ENCODE assay signal across 1 cellular context in the genomic region with DNA sequence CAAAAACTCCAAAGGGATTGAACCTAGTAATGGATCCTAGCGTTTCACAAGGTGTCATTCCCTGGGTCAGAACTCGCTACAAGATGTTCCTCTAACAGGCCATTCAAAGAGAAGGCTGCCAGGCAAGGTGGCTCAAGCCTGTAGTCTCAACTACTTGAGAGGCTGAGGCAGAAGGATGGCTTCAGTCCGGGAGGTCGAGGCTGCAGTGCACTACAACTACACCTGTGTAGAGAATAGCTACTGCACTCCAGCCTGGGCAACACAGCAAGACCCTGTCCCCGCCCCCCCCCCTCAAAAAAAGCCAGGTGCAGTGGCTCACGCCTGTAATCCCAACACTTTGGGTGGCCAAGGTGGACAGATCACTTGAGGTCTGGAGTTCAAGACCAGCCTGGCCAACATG.
TF ChIP-seq lines count a peak whose summit lies in the region.

No MANE protein-coding gene starts in this region.

TF ChIP-seq in K562, 482 proteins besides CTCF, POLR2A, EP300 and RAD21:
- TF ChIP-seq ZNF274 (IDR thresholded peaks at IDR 0.05; ENCODE audit: borderline replicate concordance, low read depth, low read length), result no peak
- TF ChIP-seq, protein P1, sequence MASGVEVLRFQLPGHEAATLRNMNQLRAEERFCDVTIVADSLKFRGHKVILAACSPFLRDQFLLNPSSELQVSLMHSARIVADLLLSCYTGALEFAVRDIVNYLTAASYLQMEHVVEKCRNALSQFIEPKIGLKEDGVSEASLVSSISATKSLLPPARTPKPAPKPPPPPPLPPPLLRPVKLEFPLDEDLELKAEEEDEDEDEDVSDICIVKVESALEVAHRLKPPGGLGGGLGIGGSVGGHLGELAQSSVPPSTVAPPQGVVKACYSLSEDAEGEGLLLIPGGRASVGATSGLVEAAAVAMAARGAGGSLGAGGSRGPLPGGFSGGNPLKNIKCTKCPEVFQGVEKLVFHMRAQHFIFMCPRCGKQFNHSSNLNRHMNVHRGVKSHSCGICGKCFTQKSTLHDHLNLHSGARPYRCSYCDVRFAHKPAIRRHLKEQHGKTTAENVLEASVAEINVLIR (CRISPR knock-in tag; IDR thresholded peaks at IDR 0.05), result no peak
- TF ChIP-seq ZNF121 (CRISPR knock-in tag; conservative IDR thresholded peaks at IDR 0.05), result peak; percentile 45; the same call in 1 of the 2 replicates
TF ChIP-seq in K562: peak in this region for 1.
